In the genomic region with DNA sequence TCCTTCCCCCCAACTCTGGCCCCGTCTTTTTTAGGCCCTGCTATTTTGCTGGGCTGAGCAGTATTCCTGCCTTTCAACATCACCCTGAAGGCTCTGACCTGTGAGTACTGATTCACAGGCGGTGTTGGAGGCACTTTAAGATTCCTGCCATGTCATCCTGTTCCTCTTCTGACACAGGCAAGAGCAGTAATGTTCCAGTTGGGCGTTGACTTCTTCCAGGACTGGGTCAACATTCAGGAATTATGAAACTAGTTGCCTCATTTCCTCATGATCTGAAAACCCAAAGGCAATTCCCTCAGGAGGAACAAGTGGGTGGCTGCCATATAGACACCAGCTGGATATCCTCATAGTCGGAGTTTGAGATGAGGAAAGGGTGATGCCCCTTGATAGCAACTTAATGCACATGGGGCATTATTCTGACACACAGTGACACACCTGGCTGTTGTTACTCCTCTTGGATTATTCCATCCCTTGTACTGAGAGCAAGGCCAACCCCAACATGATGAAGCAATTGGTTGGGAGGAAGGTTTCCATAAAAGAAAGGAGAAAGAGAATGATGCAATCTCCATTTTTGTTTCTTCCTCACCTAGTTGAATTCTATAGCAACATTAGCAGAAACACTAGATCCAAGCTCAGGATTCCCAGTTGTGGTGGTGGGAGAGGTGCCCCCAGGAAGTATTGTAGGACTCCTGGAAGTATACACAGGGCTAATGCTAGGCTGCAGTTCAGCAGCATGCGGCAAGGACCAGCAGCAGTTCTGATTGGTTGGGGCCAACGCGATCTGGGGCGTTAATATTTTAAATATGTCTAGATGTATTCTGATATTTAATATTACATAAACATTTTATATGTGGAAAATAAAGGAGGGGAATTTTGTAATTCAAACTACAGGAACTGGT, we compare ENCODE assay signal across 9 cellular contexts. TPM values are rescaled to one million over a fixed set of nuclear protein-coding genes. Genes with fewer than 3 reads are reported as not detected.
DNase-seq lines count a peak whose midpoint lies in the region; ATAC-seq, FAIRE-seq and TF ChIP-seq lines count a peak whose summit lies in the region.
"Had no signal": no experiment of that assay in that cellular context is flagged by ENCODE, and none has a peak within 500 bp of the region (broad histone marks: within the 10 kb centered on the region; RNA-seq: fewer than 3 reads in every experiment).

No MANE protein-coding gene starts in this region.

- H3K9me3 ChIP-seq in right lobe of liver (no peaks in the 10 kb centered on the region), upper lobe of right lung (no peaks in the 10 kb centered on the region), small intestine (ENCODE audit: control insufficient read depth, low read depth) (no peaks in the 10 kb centered on the region)

- H3K27ac Mint-ChIP-seq in activated T-cell treated with anti-CD3 and anti-CD28 coated beads, Interleukin-2, amount 50 U/mL, for 24 hours: peak overlapping the region; percentile 94

- no peak overlapping the region for H3K4me3 ChIP-seq in cardiac fibroblast (replicated peaks in 1 of 2; ENCODE audit: low read depth in 2 of 2, low read length in 2 of 2)
- H3K4me3 ChIP-seq in right lobe of liver: no peak overlapping the region
- no peak overlapping the region for H3K4me3 ChIP-seq in upper lobe of right lung
- H3K4me3 ChIP-seq in small intestine (ENCODE audit: low read depth in 1 of 2, low read length in 2 of 2): no peak overlapping the region

- TF ChIP-seq CTCF in cardiac fibroblast (IDR thresholded peaks at IDR 0.05; ENCODE audit: low read depth, low read length) (no peak), right lobe of liver (IDR thresholded peaks at IDR 0.05) (no peak), upper lobe of right lung (IDR thresholded peaks at IDR 0.05) (no peak)

- peaks cover 26% of the 10 kb centered on the region for H3K4me1 Mint-ChIP-seq in activated T-cell treated with anti-CD3 and anti-CD28 coated beads, Interleukin-2, amount 50 U/mL, for 24 hours (ENCODE audit: low read depth)

- FAIRE-seq in small intestine (lab: Jason Lieb, UNC): no peak

- H3K4me3 Mint-ChIP-seq in activated T-cell treated with anti-CD3 and anti-CD28 coated beads, Interleukin-2, amount 50 U/mL, for 24 hours: no peak overlapping the region

- H3K27ac ChIP-seq in right lobe of liver: peak overlapping the region; percentile 71 to 97 (median 85)
- H3K27ac ChIP-seq in upper lobe of right lung: peak overlapping the region; percentile 81
- H3K27ac ChIP-seq in small intestine (ENCODE audit: low read depth in 1 of 2, low read length in 1 of 2): peak overlapping the region in 1 of 2 donors; percentile 55

- no peaks in the 10 kb centered on the region for H3K36me3 Mint-ChIP-seq in activated T-cell treated with anti-CD3 and anti-CD28 coated beads, Interleukin-2, amount 50 U/mL, for 24 hours (ENCODE audit: low read depth)

- ATAC-seq in right lobe of liver (peak; percentile 20 to 42 (median 41)), upper lobe of right lung (peak; percentile 70), GM19463 (IDR thresholded peaks at IDR 0.05; ENCODE audit: unreplicated experiment) (no peak)

- H3K9me3 Mint-ChIP-seq in activated T-cell treated with anti-CD3 and anti-CD28 coated beads, Interleukin-2, amount 50 U/mL, for 24 hours: no peaks in the 10 kb centered on the region
- H3K9me3 Mint-ChIP-seq: activated CD4-positive, alpha-beta T cell treated with anti-CD3 and anti-CD28 coated beads, Interleukin-2, amount 10 ng/mL, durations not matched to agents 24 days and 14 days had no signal

- no peaks in the 10 kb centered on the region for H3K27me3 ChIP-seq in right lobe of liver
- no peaks in the 10 kb centered on the region for H3K27me3 ChIP-seq in upper lobe of right lung
- H3K27me3 ChIP-seq in small intestine (ENCODE audit: control insufficient read depth in 2 of 2, insufficient read depth in 2 of 2, low read length in 2 of 2): no peaks in the 10 kb centered on the region

- intact Hi-C loops in right lobe of liver (cut with DNase I): loop anchor here (5.0 to 10.0 kb wide), 3 partner anchors 57 to 195 kb away; partner anchors contain the start of gene RFESD (in 1 of the 2)
- intact Hi-C loops in upper lobe of right lung (cut with DNase I): loop anchor here (10.0 kb wide), 1 partner anchor 197 kb away; the partner anchor contains the start of gene RFESD

- peak; percentile 15 for TF ChIP-seq POLR2A in right lobe of liver (IDR thresholded peaks at IDR 0.05)

- WGBS in right lobe of liver (ENCODE audit: insufficient coverage, low coverage, low lambda C conversion rate, missing lambda C conversion rate): 65% methylated on average over 8 of the region's 8 CpGs
- 83 to 90% (median 89%) methylated on average over 8 of the region's 8 CpGs for WGBS in small intestine, 3 donors

- no peak for DNase-seq in activated T-cell treated with anti-CD3 and anti-CD28 coated beads, Interleukin-2, amount 50 U/mL, for 24 hours
- no peak for DNase-seq in activated T-cell treated with anti-CD3 and anti-CD28 coated beads, Interleukin-2, amount 50 U/mL, for 1 hour
- DNase-seq in cardiac fibroblast (ENCODE audit: low read depth in 2 of 2) (peak; percentile 96 to 98), right lobe of liver (no peak), upper lobe of right lung (no peak), small intestine (no peak), OCI-M1 (lab: John Stamatoyannopoulos, UW) (no peak)

- H3K36me3 ChIP-seq in right lobe of liver: no peaks in the 10 kb centered on the region
- H3K36me3 ChIP-seq in upper lobe of right lung: no peaks in the 10 kb centered on the region
- H3K36me3 ChIP-seq in small intestine (ENCODE audit: control insufficient read depth in 2 of 2, insufficient read depth in 2 of 2, low read length in 2 of 2): no peaks in the 10 kb centered on the region

- peaks cover 0 to 46% (median 13%) of the 10 kb centered on the region in 4 donors for H3K4me1 ChIP-seq in right lobe of liver
- peaks cover 28% of the 10 kb centered on the region for H3K4me1 ChIP-seq in upper lobe of right lung
- no peaks in the 10 kb centered on the region for H3K4me1 ChIP-seq in small intestine (ENCODE audit: control insufficient read depth in 2 of 2, insufficient read depth in 1 of 2, low read depth in 1 of 2, low read length in 1 of 2)

- H3K27me3 Mint-ChIP-seq in activated T-cell treated with anti-CD3 and anti-CD28 coated beads, Interleukin-2, amount 50 U/mL, for 24 hours: no peaks in the 10 kb centered on the region
- H3K27me3 Mint-ChIP-seq: activated CD4-positive, alpha-beta T cell treated with anti-CD3 and anti-CD28 coated beads, Interleukin-2, amount 10 ng/mL, durations not matched to agents 24 days and 14 days had no signal

RNA-seq across cellular contexts. Expression of gene GLRX, which starts 19.6 kb away (rescaled TPM):
- total RNA-seq in right lobe of liver: 100 to 1,000 TPM in 3 of 6 experiments, 10 to 100 TPM in 3; 40.2 to 228 (median 82.8) TPM
- total RNA-seq in upper lobe of right lung: 88.4 TPM
- 100 to 1,000 TPM; 166 to 968 (median 721) TPM for polyA plus RNA-seq in small intestine

Comparison
In these comparisons a context has a peak if more than half of its experiments do, and no peak if none do; other contexts are left out.
1. DNase-seq: peak in cardiac fibroblast (2 of 2); none in activated T-cell treated with anti-CD3 and anti-CD28 coated beads, Interleukin-2, amount 50 U/mL, for 24 hours (single experiment), activated T-cell treated with anti-CD3 and anti-CD28 coated beads, Interleukin-2, amount 50 U/mL, for 1 hour (single experiment), right lobe of liver (0 of 3), upper lobe of right lung (single experiment), small intestine (single experiment) and OCI-M1 (single experiment).